In genomic region chr10:7787857-7788639, GRCh38 we compare ENCODE assay signal across 1 cellular context.
TF ChIP-seq lines count a peak whose summit lies in the region.

Gene ATP5F1C (plus strand): TSS chr10:7788177. CDS start chr10:7788208, 31 bp downstream.
A gene with protein sequence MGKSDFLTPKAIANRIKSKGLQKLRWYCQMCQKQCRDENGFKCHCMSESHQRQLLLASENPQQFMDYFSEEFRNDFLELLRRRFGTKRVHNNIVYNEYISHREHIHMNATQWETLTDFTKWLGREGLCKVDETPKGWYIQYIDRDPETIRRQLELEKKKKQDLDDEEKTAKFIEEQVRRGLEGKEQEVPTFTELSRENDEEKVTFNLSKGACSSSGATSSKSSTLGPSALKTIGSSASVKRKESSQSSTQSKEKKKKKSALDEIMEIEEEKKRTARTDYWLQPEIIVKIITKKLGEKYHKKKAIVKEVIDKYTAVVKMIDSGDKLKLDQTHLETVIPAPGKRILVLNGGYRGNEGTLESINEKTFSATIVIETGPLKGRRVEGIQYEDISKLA (minus strand): TSS chr10:7787993. CDS start chr10:7787933, 60 bp downstream.

TF ChIP-seq in K562, 482 proteins besides CTCF, POLR2A, EP300 and RAD21 (continued from another document and continues in another):
- TF ChIP-seq ZNF274 (IDR thresholded peaks at IDR 0.05; ENCODE audit: borderline replicate concordance, low read depth, low read length) (no peak), SAFB2 (IDR thresholded peaks at IDR 0.05; ENCODE audit: borderline replicate concordance, low read depth, low read length, severe bottlenecking) (no peak), KDM2B (CRISPR knock-in tag; IDR thresholded peaks at IDR 0.05) (no peak), PTRF (tag; IDR thresholded peaks at IDR 0.05) (no peak), MLX (CRISPR knock-in tag; conservative IDR thresholded peaks at IDR 0.05) (no peak), ZNF668 (CRISPR knock-in tag; IDR thresholded peaks at IDR 0.05) (no peak; the same call in 1 of the 2 replicates), HMG20A (CRISPR knock-in tag; conservative IDR thresholded peaks at IDR 0.05) (no peak), POLR2H (tag; IDR thresholded peaks at IDR 0.05; ENCODE audit: low read depth) (peak; percentile 70), NR1H2 (CRISPR knock-in tag; IDR thresholded peaks at IDR 0.05) (no peak), HMGXB4 (CRISPR knock-in tag; IDR thresholded peaks at IDR 0.05) (0 out of 2 replicates have a peak, but pooled peaks have one; percentile 60), RB1 (IDR thresholded peaks at IDR 0.05; ENCODE audit: low read depth) (peak; percentile 23; the same call in 1 of the 2 replicates), RBM34 (IDR thresholded peaks at IDR 0.05; ENCODE audit: borderline replicate concordance, insufficient read depth, low read length) (no peak), CAMTA2 (CRISPR knock-in tag; conservative IDR thresholded peaks at IDR 0.05) (no peak), ZNF347 (CRISPR knock-in tag; IDR thresholded peaks at IDR 0.05; ENCODE audit: low read depth) (no peak), HCFC1 (IDR thresholded peaks at IDR 0.05; ENCODE audit: low read depth, low read length) (peak; percentile 30; the same call in 1 of the 2 replicates), ZNF3 (CRISPR knock-in tag; IDR thresholded peaks at IDR 0.05) (no peak), SNAPC5 (CRISPR knock-in tag; IDR thresholded peaks at IDR 0.05) (no peak), PRMT5 (CRISPR knock-in tag; IDR thresholded peaks at IDR 0.05) (no peak), ZNF324 (CRISPR knock-in tag; IDR thresholded peaks at IDR 0.05) (no peak), NFIX (CRISPR knock-in tag; IDR thresholded peaks at IDR 0.05; ENCODE audit: low read depth) (no peak), HDGF (IDR thresholded peaks at IDR 0.05) (no peak), NR2C2 (CRISPR knock-in tag; IDR thresholded peaks at IDR 0.05) (no peak), NR2C2 (tag; IDR thresholded peaks at IDR 0.05) (0 out of 2 replicates have a peak, but pooled peaks have one; percentile 7), XRCC5 (IDR thresholded peaks at IDR 0.05; ENCODE audit: low read depth, low read length) (no peak), HNRNPUL1 (IDR thresholded peaks at IDR 0.05; ENCODE audit: low read length) (no peak), POLR2G (IDR thresholded peaks at IDR 0.05; ENCODE audit: low read depth, low read length) (peak; percentile 98), NFE2 (IDR thresholded peaks at IDR 0.05; ENCODE audit: low read depth) (no peak), SRSF1 (IDR thresholded peaks at IDR 0.05; ENCODE audit: low read depth, low read length) (no peak), SP2 (IDR thresholded peaks at IDR 0.05; ENCODE audit: extremely low read depth, low read depth, low read length, poor library complexity, severe bottlenecking) (peak; percentile 28), EZH2 (IDR thresholded peaks at IDR 0.05; ENCODE audit: borderline replicate concordance, low read depth, low read length) (no peak), PYGO2 (tag; IDR thresholded peaks at IDR 0.05) (no peak), CBX3 (IDR thresholded peaks at IDR 0.05; ENCODE audit: borderline replicate concordance in 1 of 2, low read length in 2 of 2) (no peak), STAT6 (CRISPR knock-in tag; IDR thresholded peaks at IDR 0.05) (no peak), TCFL5 (CRISPR knock-in tag; conservative IDR thresholded peaks at IDR 0.05) (no peak), ZBTB11 (CRISPR knock-in tag; IDR thresholded peaks at IDR 0.05) (no peak), MAFG (tag; conservative IDR thresholded peaks at IDR 0.05) (no peak), ZNF592 (IDR thresholded peaks at IDR 0.05) (no peak), MTA3 (IDR thresholded peaks at IDR 0.05; ENCODE audit: borderline replicate concordance) (peak; percentile 15; the same call in 1 of the 2 replicates), SAP30 (IDR thresholded peaks at IDR 0.05; ENCODE audit: borderline replicate concordance, insufficient read depth, low read depth, low read length, poor library complexity, severe bottlenecking) (peak; percentile 1), TFAM (CRISPR knock-in tag; conservative IDR thresholded peaks at IDR 0.05) (no peak), ZNF717 (CRISPR knock-in tag; IDR thresholded peaks at IDR 0.05) (no peak), ELF1 (tag; IDR thresholded peaks at IDR 0.05) (peak; percentile 41; the same call in 1 of the 2 replicates), MBD2 (IDR thresholded peaks at IDR 0.05; ENCODE audit: borderline replicate concordance, low read depth) (peak; percentile 68; the same call in 1 of the 2 replicates), ZNF583 (CRISPR knock-in tag; IDR thresholded peaks at IDR 0.05) (no peak), ETV1 (tag; conservative IDR thresholded peaks at IDR 0.05; ENCODE audit: low read depth) (no peak)
- TF ChIP-seq, protein P1, sequence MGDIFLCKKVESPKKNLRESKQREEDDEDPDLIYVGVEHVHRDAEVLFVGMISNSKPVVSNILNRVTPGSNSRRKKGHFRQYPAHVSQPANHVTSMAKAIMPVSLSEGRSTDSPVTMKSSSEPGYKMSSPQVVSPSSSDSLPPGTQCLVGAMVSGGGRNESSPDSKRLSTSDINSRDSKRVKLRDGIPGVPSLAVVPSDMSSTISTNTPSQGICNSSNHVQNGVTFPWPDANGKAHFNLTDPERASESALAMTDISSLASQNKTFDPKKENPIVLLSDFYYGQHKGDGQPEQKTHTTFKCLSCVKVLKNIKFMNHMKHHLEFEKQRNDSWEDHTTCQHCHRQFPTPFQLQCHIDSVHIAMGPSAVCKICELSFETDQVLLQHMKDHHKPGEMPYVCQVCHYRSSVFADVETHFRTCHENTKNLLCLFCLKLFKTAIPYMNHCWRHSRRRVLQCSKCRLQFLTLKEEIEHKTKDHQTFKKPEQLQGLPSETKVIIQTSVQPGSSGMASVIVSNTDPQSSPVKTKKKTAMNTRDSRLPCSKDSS (IDR thresholded peaks at IDR 0.05; ENCODE audit: low read depth, partially characterized antibody) = no peak
- TF ChIP-seq, protein P2, sequence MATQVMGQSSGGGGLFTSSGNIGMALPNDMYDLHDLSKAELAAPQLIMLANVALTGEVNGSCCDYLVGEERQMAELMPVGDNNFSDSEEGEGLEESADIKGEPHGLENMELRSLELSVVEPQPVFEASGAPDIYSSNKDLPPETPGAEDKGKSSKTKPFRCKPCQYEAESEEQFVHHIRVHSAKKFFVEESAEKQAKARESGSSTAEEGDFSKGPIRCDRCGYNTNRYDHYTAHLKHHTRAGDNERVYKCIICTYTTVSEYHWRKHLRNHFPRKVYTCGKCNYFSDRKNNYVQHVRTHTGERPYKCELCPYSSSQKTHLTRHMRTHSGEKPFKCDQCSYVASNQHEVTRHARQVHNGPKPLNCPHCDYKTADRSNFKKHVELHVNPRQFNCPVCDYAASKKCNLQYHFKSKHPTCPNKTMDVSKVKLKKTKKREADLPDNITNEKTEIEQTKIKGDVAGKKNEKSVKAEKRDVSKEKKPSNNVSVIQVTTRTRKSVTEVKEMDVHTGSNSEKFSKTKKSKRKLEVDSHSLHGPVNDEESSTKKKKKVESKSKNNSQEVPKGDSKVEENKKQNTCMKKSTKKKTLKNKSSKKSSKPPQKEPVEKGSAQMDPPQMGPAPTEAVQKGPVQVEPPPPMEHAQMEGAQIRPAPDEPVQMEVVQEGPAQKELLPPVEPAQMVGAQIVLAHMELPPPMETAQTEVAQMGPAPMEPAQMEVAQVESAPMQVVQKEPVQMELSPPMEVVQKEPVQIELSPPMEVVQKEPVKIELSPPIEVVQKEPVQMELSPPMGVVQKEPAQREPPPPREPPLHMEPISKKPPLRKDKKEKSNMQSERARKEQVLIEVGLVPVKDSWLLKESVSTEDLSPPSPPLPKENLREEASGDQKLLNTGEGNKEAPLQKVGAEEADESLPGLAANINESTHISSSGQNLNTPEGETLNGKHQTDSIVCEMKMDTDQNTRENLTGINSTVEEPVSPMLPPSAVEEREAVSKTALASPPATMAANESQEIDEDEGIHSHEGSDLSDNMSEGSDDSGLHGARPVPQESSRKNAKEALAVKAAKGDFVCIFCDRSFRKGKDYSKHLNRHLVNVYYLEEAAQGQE (CRISPR knock-in tag; IDR thresholded peaks at IDR 0.05; ENCODE audit: low read depth) = no peak
